ENCODE assay signal across 22 cellular contexts in genomic region chr11:90391756-90392155, GRCh38.
A peak's percentile ranks its signal among the peaks of the same experiment; 100 is the strongest.
DNase-seq lines count a peak whose midpoint lies in the region; ATAC-seq, FAIRE-seq and TF ChIP-seq lines count a peak whose summit lies in the region.
"Had no signal": no experiment of that assay in that cellular context is flagged by ENCODE, and none has a peak within 500 bp of the region (broad histone marks: within the 10 kb centered on the region; RNA-seq: fewer than 3 reads in every experiment).

No MANE protein-coding gene starts in this region.

- POLR2A ChIA-PET in H1 (lab: Charles Lee; ENCODE audit: partially characterized antibody): no interaction called here

- H3K9ac ChIP-seq in H9 (ENCODE audit: extremely low read depth, insufficient read length, low read length) (no peak overlapping the region), H1 (replicated peaks in 1 of 4; ENCODE audit: extremely low read depth in 1 of 4, low read depth in 3 of 4, low read length in 3 of 4) (no peak overlapping the region), mesenchymal stem cell (ENCODE audit: low read length) (no peak overlapping the region)
- H3K9ac ChIP-seq: GM23248 had no signal

- H3K4me2 ChIP-seq in H9 (ENCODE audit: insufficient read depth, insufficient read length, low read length) (no peak overlapping the region), H1 (ENCODE audit: insufficient read depth in 1 of 2, low read depth in 2 of 2, low read length in 2 of 2) (no peak overlapping the region), mesenchymal stem cell (ENCODE audit: low read length, poor library complexity, severe bottlenecking) (no peak overlapping the region)

- H4K5ac ChIP-seq in H9 (ENCODE audit: insufficient read length, low read depth, low read length): no peak overlapping the region
- no peak overlapping the region for H4K5ac ChIP-seq in H1 (ENCODE audit: insufficient read length, low read depth, low read length)

- peak overlapping the region; percentile 1 for H3K18ac ChIP-seq in H9 (ENCODE audit: insufficient read length, low read depth, low read length)
- H3K18ac ChIP-seq in H1 (ENCODE audit: extremely low read depth, low read length): no peak overlapping the region
- no peak overlapping the region for H3K18ac ChIP-seq in mesenchymal stem cell (ENCODE audit: low read depth in 1 of 2, low read length in 2 of 2)

- H3K9me3 ChIP-seq in H9 (ENCODE audit: control insufficient read depth, low read depth, low read length) (no peaks in the 10 kb centered on the region), H1 (ENCODE audit: insufficient read depth in 2 of 2, low read depth in 1 of 2, low read length in 1 of 2) (no peaks in the 10 kb centered on the region), mesenchymal stem cell (ENCODE audit: control insufficient read depth, low read length) (no peaks in the 10 kb centered on the region)

- peak overlapping the region; percentile 17; the same call in 1 of the 2 replicates for H3K14ac ChIP-seq in H9 (ENCODE audit: insufficient read depth, low read length)
- H3K14ac ChIP-seq in H1 (ENCODE audit: insufficient read length): no peak overlapping the region
- H3K14ac ChIP-seq in mesenchymal stem cell (ENCODE audit: low read length in 2 of 2): no peak overlapping the region

- CTCF ChIA-PET in H1 (lab: Charles Lee; ENCODE audit: partially characterized antibody): interaction anchor here (0.6 to 3.0 kb wide), 17 partner anchors 12 to 857 kb away, joined by 3 to 11 read pairs (median 4); no protein-coding TSS in a partner anchor

- H3K56ac ChIP-seq in H9 (ENCODE audit: insufficient read length, low read depth, low read length): no peak overlapping the region
- no peak overlapping the region for H3K56ac ChIP-seq in H1 (replicated peaks; ENCODE audit: insufficient read length, low read depth, low read length)

- H3K36me3 ChIP-seq in H1 (ENCODE audit: control insufficient read depth in 2 of 4, insufficient read depth in 4 of 4, low read length in 3 of 4) (no peaks in the 10 kb centered on the region), mesenchymal stem cell (ENCODE audit: control insufficient read depth in 1 of 2, insufficient read depth in 2 of 2, low read depth in 1 of 2, low read length in 2 of 2) (no peaks in the 10 kb centered on the region)

- no peak for TF ChIP-seq POLR2A in H1 (IDR thresholded peaks at IDR 0.05; ENCODE audit: control extremely low read depth in 1 of 2, low read depth in 2 of 2, low read length in 2 of 2)

- TF ChIP-seq CTCF in H9 (conservative IDR thresholded peaks at IDR 0.05) (no peak), H1 (IDR thresholded peaks at IDR 0.05; ENCODE audit: control extremely low read depth in 1 of 3, insufficient read depth in 1 of 3, low read depth in 1 of 3, low read length in 3 of 3) (no peak)

- H2BK5ac ChIP-seq in H9 (ENCODE audit: insufficient read length, low read length): no peak overlapping the region
- no peak overlapping the region for H2BK5ac ChIP-seq in H1 (ENCODE audit: low read depth, low read length)
- no peak overlapping the region for H2BK5ac ChIP-seq in mesenchymal stem cell (ENCODE audit: low read depth, low read length, poor library complexity, severe bottlenecking)

- H2BK120ac ChIP-seq in H9 (ENCODE audit: low read depth, low read length, poor library complexity, severe bottlenecking) (no peak overlapping the region), H1 (replicated peaks; ENCODE audit: low read depth, low read length) (no peak overlapping the region), mesenchymal stem cell (ENCODE audit: low read depth, low read length) (no peak overlapping the region)

- TF ChIP-seq EP300 in H1 (IDR thresholded peaks at IDR 0.05; ENCODE audit: borderline replicate concordance in 1 of 2, low read depth in 2 of 2, low read length in 2 of 2): no peak

- no peaks in the 10 kb centered on the region for H3K36me3 Mint-ChIP-seq in H9 (ENCODE audit: insufficient read depth in 1 of 3, low read depth in 3 of 3)

- H4K91ac ChIP-seq in H9 (ENCODE audit: insufficient read length, low read depth, low read length) (no peak overlapping the region), H1 (replicated peaks; ENCODE audit: insufficient read length, low read length) (no peak overlapping the region), mesenchymal stem cell (ENCODE audit: low read length) (no peak overlapping the region)

- ATAC-seq in GM18861 (IDR thresholded peaks at IDR 0.05; ENCODE audit: unreplicated experiment) (no peak), HG03139 (IDR thresholded peaks at IDR 0.05; ENCODE audit: unreplicated experiment) (no peak)
- ATAC-seq: HepG2 had no signal

- H3K4me3 Mint-ChIP-seq in H9: no peak overlapping the region
- H3K4me3 Mint-ChIP-seq: CD4-positive, alpha-beta T cell; IgD-negative memory B cell had no signal

- H3K4me1 ChIP-seq in H9 (ENCODE audit: insufficient read depth, low read length) (no peaks in the 10 kb centered on the region), H1 (replicated peaks in 1 of 4; ENCODE audit: control insufficient read depth in 3 of 4, insufficient read depth in 4 of 4, low read length in 3 of 4) (peaks cover 0 to 3% (median 0%) of the 10 kb centered on the region in 4 experiments; a peak in 1 of 7 replicates), mesenchymal stem cell (ENCODE audit: control insufficient read depth, insufficient read depth, low read depth, low read length) (no peaks in the 10 kb centered on the region)
- H3K4me1 ChIP-seq: Caco-2 had no signal

- H2BK20ac ChIP-seq in H9 (ENCODE audit: low read depth, low read length, poor library complexity, severe bottlenecking) (no peak overlapping the region), H1 (ENCODE audit: low read length) (no peak overlapping the region)

- H3K79me1 ChIP-seq in H9 (ENCODE audit: insufficient read depth, low read depth, low read length, poor library complexity, severe bottlenecking): no peaks in the 10 kb centered on the region
- no peaks in the 10 kb centered on the region for H3K79me1 ChIP-seq in H1 (ENCODE audit: low read depth, low read length)
- no peaks in the 10 kb centered on the region for H3K79me1 ChIP-seq in mesenchymal stem cell (replicated peaks; ENCODE audit: low read length, poor library complexity, severe bottlenecking)

- H3K27me3 ChIP-seq in H9 (ENCODE audit: insufficient read depth, low read length) (no peaks in the 10 kb centered on the region), H1 (replicated peaks in 1 of 4; ENCODE audit: control insufficient read depth in 3 of 4, extremely low read depth in 1 of 4, insufficient read depth in 3 of 4, low read length in 3 of 4) (no peaks in the 10 kb centered on the region), mesenchymal stem cell (ENCODE audit: control insufficient read depth in 1 of 2, insufficient read depth in 1 of 2, low read length in 2 of 2) (no peaks in the 10 kb centered on the region)

- no peak overlapping the region for H3K4me3 ChIP-seq in H1 (ENCODE audit: extremely low read depth in 1 of 4, insufficient read depth in 2 of 4, low read depth in 3 of 4, low read length in 4 of 4)
- H3K4me3 ChIP-seq in mesenchymal stem cell (ENCODE audit: insufficient read depth in 1 of 2, low read depth in 1 of 2, low read length in 2 of 2): no peak overlapping the region
- H3K4me3 ChIP-seq: GM23248 had no signal

- no peak for TF ChIP-seq RAD21 in H1 (IDR thresholded peaks at IDR 0.05 in 1 of 2, conservative IDR thresholded peaks at IDR 0.05 in 1 of 2; ENCODE audit: low read depth in 2 of 2, low read length in 2 of 2)

- no peak overlapping the region for H3K23ac ChIP-seq in H9 (ENCODE audit: insufficient read length, low read depth, low read length)
- H3K23ac ChIP-seq in H1 (ENCODE audit: insufficient read length): no peak overlapping the region
- H3K23ac ChIP-seq in mesenchymal stem cell (ENCODE audit: low read length in 2 of 2): no peak overlapping the region

- no peaks in the 10 kb centered on the region for H3K9me3 Mint-ChIP-seq in H9
- H3K9me3 Mint-ChIP-seq: CD4-positive, alpha-beta T cell had no signal

- H3K27ac Mint-ChIP-seq in H9: peak overlapping the region in 2 of 3 experiments; percentile 22 to 63; a peak in 1 of 7 replicates
- H3K27ac Mint-ChIP-seq: CD4-positive, alpha-beta T cell; IgD-negative memory B cell had no signal

- no CpG with 5 or more reads among the region's 7 CpGs for WGBS in H9 (ENCODE audit: extremely low coverage, insufficient read length, low lambda C conversion rate)
- WGBS in H1 (ENCODE audit: extremely low coverage in 1 of 2, insufficient coverage in 1 of 2, insufficient read length in 1 of 2, insufficient replicate concordance in 2 of 2, low coverage in 1 of 2, low lambda C conversion rate in 2 of 2, missing lambda C conversion rate in 1 of 2), 2 experiments: 92% methylated on average over 7 of the region's 7 CpGs; no CpG with 5 or more reads in 1 of the 2 experiments
- 48% methylated on average over 6 of the region's 7 CpGs for WGBS in mesenchymal stem cell

- DNase-seq in H9: peak; percentile 28
- no peak for DNase-seq in H1 (ENCODE audit: low read depth in 1 of 2, low spot score in 2 of 2)
- no peak for DNase-seq in mesenchymal stem cell
- DNase-seq in NCI-H1092 (lab: John Stamatoyannopoulos, UW): no peak
- DNase-seq in DMS53 treated with DMSO at 0.1 percent for 48 hours (lab: John Stamatoyannopoulos, UW; ENCODE audit: unreplicated experiment): no peak
- DNase-seq: ACHN; AML-193; Caco-2; CD4-positive, alpha-beta T cell; DMS79; GF-D8; GM23248; HCEC 1CT; Karpas-422; KBM-7 had no signal

- H2BK15ac ChIP-seq in H9 (ENCODE audit: low read depth, low read length) (no peak overlapping the region), H1 (ENCODE audit: low read length) (no peak overlapping the region), mesenchymal stem cell (ENCODE audit: low read depth, poor library complexity, severe bottlenecking) (no peak overlapping the region)

- H3K4ac ChIP-seq in H9 (ENCODE audit: low read depth, low read length): no peak overlapping the region
- no peak overlapping the region for H3K4ac ChIP-seq in H1 (replicated peaks; ENCODE audit: insufficient read length, low read depth, low read length)
- H3K4ac ChIP-seq in mesenchymal stem cell (ENCODE audit: low read depth in 1 of 2, low read length in 2 of 2): no peak overlapping the region

- no peaks in the 10 kb centered on the region for H3K23me2 ChIP-seq in H9 (ENCODE audit: insufficient read length, low read depth, low read length, poor library complexity, severe bottlenecking)
- H3K23me2 ChIP-seq in H1 (ENCODE audit: low read depth, low read length): no peaks in the 10 kb centered on the region

- H2AK5ac ChIP-seq in H9 (ENCODE audit: insufficient read length, low read length): no peak overlapping the region
- H2AK5ac ChIP-seq in H1 (ENCODE audit: low read depth, low read length): no peak overlapping the region
- H2AK5ac ChIP-seq in mesenchymal stem cell (ENCODE audit: low read length, severe bottlenecking): no peak overlapping the region

- H3T11ph ChIP-seq in H9 (ENCODE audit: low read length): no peak overlapping the region

- H3K27ac ChIP-seq in H9 (ENCODE audit: insufficient read length, low read depth, low read length): no peak overlapping the region
- no peak overlapping the region for H3K27ac ChIP-seq in H1 (ENCODE audit: low read depth, low read length)
- no peak overlapping the region for H3K27ac ChIP-seq in mesenchymal stem cell (ENCODE audit: low read length, poor library complexity, severe bottlenecking)
- H3K27ac ChIP-seq: C4-2B, GM23248 had no signal

- no peak overlapping the region for H2AFZ ChIP-seq in H9 (ENCODE audit: low read length)
- peak overlapping the region; percentile 53 for H2AFZ ChIP-seq in H1 (ENCODE audit: low read length)
- H2AFZ ChIP-seq in mesenchymal stem cell (ENCODE audit: low read depth, low read length): no peak overlapping the region
- H2AFZ ChIP-seq: GM23248 had no signal

- no peaks in the 10 kb centered on the region for H3K27me3 Mint-ChIP-seq in H9 (ENCODE audit: low read depth)
- H3K27me3 Mint-ChIP-seq: CD4-positive, alpha-beta T cell had no signal

- no peak for FAIRE-seq in H1 (lab: Jason Lieb, UNC)
- FAIRE-seq: A204.1, D721Med, HepG2 had no signal

- peaks cover 10% of the 10 kb centered on the region in 2 experiments for H3K4me1 Mint-ChIP-seq in H9
- H3K4me1 Mint-ChIP-seq: IgD-negative memory B cell had no signal

- H2BK12ac ChIP-seq in H9 (ENCODE audit: insufficient read length, low read depth, low read length): no peak overlapping the region
- no peak overlapping the region for H2BK12ac ChIP-seq in H1 (ENCODE audit: low read depth, low read length)
- H2BK12ac ChIP-seq in mesenchymal stem cell (ENCODE audit: low read length in 2 of 2): no peak overlapping the region

- H4K20me1 ChIP-seq in H9 (ENCODE audit: control insufficient read depth, insufficient read depth, insufficient read length): no peaks in the 10 kb centered on the region
- H4K20me1 ChIP-seq in H1 (replicated peaks in 1 of 2; ENCODE audit: control insufficient read depth in 1 of 2, insufficient read depth in 2 of 2, low read length in 2 of 2): no peaks in the 10 kb centered on the region

- no peaks in the 10 kb centered on the region for H3K79me2 ChIP-seq in H9 (ENCODE audit: insufficient read depth, low read length)
- no peaks in the 10 kb centered on the region for H3K79me2 ChIP-seq in H1 (ENCODE audit: control insufficient read depth in 1 of 2, insufficient read depth in 2 of 2, low read length in 2 of 2)

- H4K8ac ChIP-seq in H9 (replicated peaks; ENCODE audit: insufficient read length, low read depth, low read length): no peak overlapping the region
- H4K8ac ChIP-seq in H1 (ENCODE audit: extremely low read depth, insufficient read depth, low read length): no peak overlapping the region
- H4K8ac ChIP-seq in mesenchymal stem cell (ENCODE audit: low read length): peak overlapping the region; percentile 7
